1 cellular context compared by ENCODE assay signal in genomic region chr19:43651758-43652545, GRCh38.
TF ChIP-seq lines count a peak whose summit lies in the region.

No MANE protein-coding gene starts in this region.

TF ChIP-seq in HepG2, 621 proteins besides CTCF, POLR2A, EP300 and RAD21 (continued from another document and continues in another):
- TF ChIP-seq GLMP (CRISPR knock-in tag; IDR thresholded peaks at IDR 0.05; ENCODE audit: borderline replicate concordance) (no peak), FOXA3 (CRISPR knock-in tag; IDR thresholded peaks at IDR 0.05) (no peak), NBN (conservative IDR thresholded peaks at IDR 0.05) (no peak), ZNF17 (CRISPR knock-in tag; IDR thresholded peaks at IDR 0.05) (no peak), JUND (CRISPR knock-in tag; IDR thresholded peaks at IDR 0.05) (no peak), REST (IDR thresholded peaks at IDR 0.05; ENCODE audit: borderline replicate concordance in 1 of 2, low read depth in 1 of 2, low read length in 2 of 2) (no peak), ZNF414 (CRISPR knock-in tag; IDR thresholded peaks at IDR 0.05) (0 out of 2 replicates have a peak, but pooled peaks have one; percentile 37), ZNF10 (CRISPR knock-in tag; IDR thresholded peaks at IDR 0.05; ENCODE audit: borderline replicate concordance, low read depth) (no peak), ARID4A (CRISPR knock-in tag; IDR thresholded peaks at IDR 0.05; ENCODE audit: borderline replicate concordance) (peak; percentile 41; the same call in 1 of the 2 replicates), NR1H2 (CRISPR knock-in tag; IDR thresholded peaks at IDR 0.05; ENCODE audit: borderline replicate concordance, low read depth) (no peak), HNRNPK (IDR thresholded peaks at IDR 0.05; ENCODE audit: low read depth, low read length, poor library complexity, severe bottlenecking) (no peak), ZNF589 (CRISPR knock-in tag; conservative IDR thresholded peaks at IDR 0.05) (no peak), ZBTB34 (CRISPR knock-in tag; IDR thresholded peaks at IDR 0.05) (no peak), TBX2 (CRISPR knock-in tag; IDR thresholded peaks at IDR 0.05; ENCODE audit: borderline replicate concordance) (no peak; the same call in 1 of the 2 replicates), ZNF333 (CRISPR knock-in tag; IDR thresholded peaks at IDR 0.05; ENCODE audit: borderline replicate concordance) (no peak), ZBTB3 (CRISPR knock-in tag; IDR thresholded peaks at IDR 0.05; ENCODE audit: borderline replicate concordance, low read depth) (no peak), KDM1A (CRISPR knock-in tag; IDR thresholded peaks at IDR 0.05) (0 out of 2 replicates have a peak, but pooled peaks have one; percentile 59), ZNF747 (CRISPR knock-in tag; IDR thresholded peaks at IDR 0.05; ENCODE audit: borderline replicate concordance) (no peak), ATF1 (CRISPR knock-in tag; IDR thresholded peaks at IDR 0.05) (no peak), MZF1 (CRISPR knock-in tag; IDR thresholded peaks at IDR 0.05; ENCODE audit: borderline replicate concordance) (no peak), POGZ (CRISPR knock-in tag; IDR thresholded peaks at IDR 0.05) (no peak), ZFP62 (CRISPR knock-in tag; IDR thresholded peaks at IDR 0.05) (no peak), MXD3 (CRISPR knock-in tag; IDR thresholded peaks at IDR 0.05) (no peak), NFYC (CRISPR knock-in tag; IDR thresholded peaks at IDR 0.05) (no peak), ASH2L (IDR thresholded peaks at IDR 0.05; ENCODE audit: insufficient read length, low read depth, low read length) (no peak), GPBP1L1 (CRISPR knock-in tag; IDR thresholded peaks at IDR 0.05) (no peak), FOSL2 (CRISPR knock-in tag; IDR thresholded peaks at IDR 0.05) (peak; percentile 26; the same call in 1 of the 2 replicates), ZNF777 (CRISPR knock-in tag; IDR thresholded peaks at IDR 0.05) (no peak), RNF219 (CRISPR knock-in tag; IDR thresholded peaks at IDR 0.05) (no peak), MTA1 (CRISPR knock-in tag; IDR thresholded peaks at IDR 0.05; ENCODE audit: borderline replicate concordance) (no peak), SKIL (CRISPR knock-in tag; IDR thresholded peaks at IDR 0.05; ENCODE audit: borderline replicate concordance) (no peak), CREB1 (IDR thresholded peaks at IDR 0.05) (no peak), CREB1 (CRISPR knock-in tag; IDR thresholded peaks at IDR 0.05) (no peak), ZIK1 (CRISPR knock-in tag; IDR thresholded peaks at IDR 0.05; ENCODE audit: borderline replicate concordance, low read depth) (no peak), HOXA5 (CRISPR knock-in tag; IDR thresholded peaks at IDR 0.05) (no peak), HHEX (CRISPR knock-in tag; IDR thresholded peaks at IDR 0.05) (no peak), ZNF788 (CRISPR knock-in tag; IDR thresholded peaks at IDR 0.05; ENCODE audit: borderline replicate concordance) (peak; percentile 20; the same call in 1 of the 2 replicates), MEIS1 (CRISPR knock-in tag; IDR thresholded peaks at IDR 0.05; ENCODE audit: borderline replicate concordance) (no peak), BORCS8-MEF2B (CRISPR knock-in tag; IDR thresholded peaks at IDR 0.05) (peak; percentile 71; the same call in 1 of the 2 replicates), NPAS2 (CRISPR knock-in tag; IDR thresholded peaks at IDR 0.05; ENCODE audit: borderline replicate concordance) (no peak), MIER3 (CRISPR knock-in tag; IDR thresholded peaks at IDR 0.05; ENCODE audit: borderline replicate concordance) (peak; percentile 16; the same call in 1 of the 2 replicates), SCMH1 (CRISPR knock-in tag; IDR thresholded peaks at IDR 0.05; ENCODE audit: borderline replicate concordance) (no peak), NFE2L1 (CRISPR knock-in tag; IDR thresholded peaks at IDR 0.05; ENCODE audit: borderline replicate concordance) (no peak), ZNF770 (CRISPR knock-in tag; IDR thresholded peaks at IDR 0.05) (peak; percentile 97), FOXA1 (IDR thresholded peaks at IDR 0.05) (no peak), FOXA1 (CRISPR knock-in tag; IDR thresholded peaks at IDR 0.05) (no peak), RXRA (CRISPR knock-in tag; IDR thresholded peaks at IDR 0.05) (peak; percentile 45; the same call in 1 of the 2 replicates)
